Comparison of ENCODE assay signal across 2 cellular contexts in genomic region chr22:27477171-27477570, GRCh38.
TF ChIP-seq lines count a peak whose summit lies in the region.

No MANE protein-coding gene starts in this region.

TF ChIP-seq in SK-N-SH, 30 proteins besides CTCF, POLR2A, EP300 and RAD21 (continued from another document):
- TF ChIP-seq FOXJ3 (CRISPR knock-in tag; IDR thresholded peaks at IDR 0.05) = no peak
- TF ChIP-seq NRF1 (IDR thresholded peaks at IDR 0.05; ENCODE audit: low read depth, low read length) = no peak
- TF ChIP-seq SIN3A (IDR thresholded peaks at IDR 0.05; ENCODE audit: borderline replicate concordance, low read depth, low read length) = no peak
- no peak for TF ChIP-seq GATA2 (CRISPR knock-in tag; IDR thresholded peaks at IDR 0.05)
- TF ChIP-seq MEF2A (IDR thresholded peaks at IDR 0.05; ENCODE audit: borderline replicate concordance, low read depth) = no peak
- TF ChIP-seq USF2 (IDR thresholded peaks at IDR 0.05; ENCODE audit: borderline replicate concordance, low read depth, low read length) = no peak
- TF ChIP-seq PBX3 (IDR thresholded peaks at IDR 0.05) = no peak
- TF ChIP-seq MAX (IDR thresholded peaks at IDR 0.05; ENCODE audit: low read depth) = no peak
- no peak for TF ChIP-seq GABPA (IDR thresholded peaks at IDR 0.05; ENCODE audit: low read depth)
- no peak for TF ChIP-seq ZBTB33 (IDR thresholded peaks at IDR 0.05; ENCODE audit: borderline replicate concordance, low read depth)
- no peak for TF ChIP-seq NFIC (IDR thresholded peaks at IDR 0.05; ENCODE audit: borderline replicate concordance)

TF ChIP-seq in SK-N-SH treated with all-trans-retinoic acid at 6 μM for 48 hours, 23 proteins besides CTCF, POLR2A, EP300 and RAD21 (continued from another document):
- TF ChIP-seq POU6F1 (CRISPR knock-in tag; IDR thresholded peaks at IDR 0.05; ENCODE audit: borderline replicate concordance, low read depth) (no peak), ESRRG (CRISPR knock-in tag; IDR thresholded peaks at IDR 0.05) (no peak), PATZ1 (CRISPR knock-in tag; IDR thresholded peaks at IDR 0.05; ENCODE audit: borderline replicate concordance) (no peak), GLIS3 (CRISPR knock-in tag; IDR thresholded peaks at IDR 0.05) (no peak), ISL1 (CRISPR knock-in tag; IDR thresholded peaks at IDR 0.05) (no peak), CSDC2 (CRISPR knock-in tag; IDR thresholded peaks at IDR 0.05) (no peak), OSR1 (CRISPR knock-in tag; IDR thresholded peaks at IDR 0.05) (no peak), RARB (CRISPR knock-in tag; IDR thresholded peaks at IDR 0.05) (no peak), ZNF565 (CRISPR knock-in tag; conservative IDR thresholded peaks at IDR 0.05; ENCODE audit: low read depth) (no peak)
TF ChIP-seq in SK-N-SH treated with all-trans-retinoic acid at 6 μM for 48 hours: peak in this region for 0.
